Comparison of ENCODE assay signal across 11 cellular contexts in the genomic region with DNA sequence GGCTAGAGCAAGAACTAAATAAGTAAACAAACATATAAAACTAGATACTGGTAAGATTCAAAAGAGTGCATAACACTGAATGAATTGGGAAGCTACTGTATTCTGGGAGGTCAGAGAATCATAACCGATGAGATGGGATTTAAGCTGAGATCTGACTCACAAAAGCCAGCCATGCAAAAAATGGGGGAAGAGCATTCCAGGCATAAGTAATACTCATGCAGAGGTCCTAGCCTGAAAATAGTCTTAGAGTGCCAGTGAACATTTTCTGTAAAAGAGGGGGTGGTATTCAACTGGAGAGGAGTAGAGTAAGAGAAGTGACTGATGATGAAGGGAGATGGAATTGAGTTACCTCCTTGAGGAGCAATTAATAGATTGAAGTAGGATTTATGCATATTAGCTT.
DNase-seq lines count a peak whose midpoint lies in the region; ATAC-seq and TF ChIP-seq lines count a peak whose summit lies in the region.
"Had no signal": no experiment of that assay in that cellular context is flagged by ENCODE, and none has a peak within 500 bp of the region (broad histone marks: within the 10 kb centered on the region; RNA-seq: fewer than 3 reads in every experiment).

No MANE protein-coding gene starts in this region.

- no peak for ATAC-seq in GM21576 (IDR thresholded peaks at IDR 0.05; ENCODE audit: unreplicated experiment)

- peaks cover 15% of the 10 kb centered on the region for H3K36me3 Mint-ChIP-seq in glutamatergic neuron (ENCODE audit: unreplicated experiment)

- DNase-seq in RPMI7951 (ENCODE audit: low read depth) (peak; percentile 0), astrocyte of the spinal cord (ENCODE audit: low read depth, low spot score) (peak; percentile 16), glomerular visceral epithelial cell (ENCODE audit: extremely low spot score) (peak; percentile 38), renal cortical epithelial cell (ENCODE audit: low read depth) (peak; percentile 1), glutamatergic neuron (no peak), NCI-H1417 treated with DMSO at 0.1 percent for 48 hours (lab: John Stamatoyannopoulos, UW) (no peak), NCI-H82 (lab: John Stamatoyannopoulos, UW) (no peak)
- DNase-seq: NCI-H1930, NCI-H524 treated with DMSO at 0.1 percent for 48 hours, SIG-M5 had no signal

- no peaks in the 10 kb centered on the region for H3K9me3 Mint-ChIP-seq in glutamatergic neuron (ENCODE audit: unreplicated experiment)

- no peaks in the 10 kb centered on the region for H3K27me3 Mint-ChIP-seq in glutamatergic neuron (ENCODE audit: unreplicated experiment)

- no peak overlapping the region for H3K4me3 ChIP-seq in astrocyte of the spinal cord (ENCODE audit: low read depth, low read length)

- in situ Hi-C loops in astrocyte of the spinal cord (cut with HindIII; ENCODE audit: low sequenced_read_pairs), result no loop called here

- no peaks in the 10 kb centered on the region for H3K4me1 Mint-ChIP-seq in glutamatergic neuron (ENCODE audit: low read depth, unreplicated experiment)

- no peak for TF ChIP-seq CTCF in astrocyte of the spinal cord (IDR thresholded peaks at IDR 0.05; ENCODE audit: low read depth, low read length)
- no peak for TF ChIP-seq CTCF in glutamatergic neuron (IDR thresholded peaks at IDR 0.05; ENCODE audit: partially characterized antibody, unreplicated experiment)

- H3K27ac Mint-ChIP-seq in glutamatergic neuron (ENCODE audit: unreplicated experiment), result no peak overlapping the region

- H3K4me3 Mint-ChIP-seq in glutamatergic neuron (ENCODE audit: unreplicated experiment), result no peak overlapping the region

Comparison
In these comparisons a context has a peak if more than half of its experiments do, and no peak if none do; other contexts are left out.
1. DNase-seq: peak in RPMI7951 (single experiment), astrocyte of the spinal cord (single experiment), glomerular visceral epithelial cell (single experiment) and renal cortical epithelial cell (single experiment); none in glutamatergic neuron (single experiment), NCI-H1417 treated with DMSO at 0.1 percent for 48 hours (single experiment) and NCI-H82 (single experiment).